Comparison of ENCODE assay signal across 11 cellular contexts in the genomic region with DNA sequence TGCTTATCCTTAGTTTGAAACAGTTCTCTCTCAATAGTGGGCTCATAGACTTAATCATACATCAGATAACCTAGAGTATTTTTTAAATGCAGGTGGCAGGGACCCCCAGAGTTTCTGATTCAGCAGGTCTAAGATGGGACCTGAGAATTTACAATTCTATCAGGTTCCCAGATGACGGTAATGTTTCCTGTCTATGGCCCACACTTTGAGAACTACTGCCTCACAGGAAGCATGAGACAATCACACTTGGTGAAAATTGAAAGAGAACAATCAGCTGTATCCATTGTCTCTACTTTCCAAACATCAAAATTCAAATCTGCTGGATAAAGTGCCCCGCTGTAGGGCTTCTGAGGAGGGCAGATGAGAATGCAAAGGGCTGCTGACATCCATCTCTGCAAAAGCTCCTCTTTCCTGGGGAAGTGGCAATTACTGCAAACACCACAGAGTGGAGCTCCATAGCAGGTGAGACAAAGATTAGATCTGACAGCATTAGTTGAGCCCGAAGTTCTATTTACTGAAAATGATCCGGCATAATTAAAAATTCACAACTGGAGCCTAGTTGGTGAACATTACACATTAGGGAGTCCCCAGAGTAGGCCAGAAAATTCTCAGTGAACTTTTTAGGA.
A peak's percentile ranks its signal among the peaks of the same experiment; 100 is the strongest.
DNase-seq lines count a peak whose midpoint lies in the region; ATAC-seq and TF ChIP-seq lines count a peak whose summit lies in the region.
"Had no signal": no experiment of that assay in that cellular context is flagged by ENCODE, and none has a peak within 500 bp of the region (broad histone marks: within the 10 kb centered on the region; RNA-seq: fewer than 3 reads in every experiment).

No MANE protein-coding gene starts in this region.

- H3K4me3 ChIP-seq in neural cell (ENCODE audit: low read length) (no peak overlapping the region), colonic mucosa (no peak overlapping the region)

- no peak overlapping the region for H2AFZ ChIP-seq in neural cell (ENCODE audit: low read depth, low read length)

- H3K27ac ChIP-seq in neural cell (ENCODE audit: low read length), result no peak overlapping the region
- H3K27ac ChIP-seq in colonic mucosa, result no peak overlapping the region

- TF ChIP-seq CTCF in neural cell (IDR thresholded peaks at IDR 0.05; ENCODE audit: poor library complexity, severe bottlenecking) (peak; percentile 54), colonic mucosa (IDR thresholded peaks at IDR 0.05) (no peak)

- H3K9me3 ChIP-seq in neural cell (ENCODE audit: low read length) (no peaks in the 10 kb centered on the region), colonic mucosa (no peaks in the 10 kb centered on the region)

- H3K9ac ChIP-seq in neural cell (ENCODE audit: low read length) (no peak overlapping the region), colonic mucosa (ENCODE audit: low read depth in 2 of 2, low read length in 2 of 2) (no peak overlapping the region)

- no peaks in the 10 kb centered on the region for H3K79me2 ChIP-seq in neural cell (replicated peaks; ENCODE audit: insufficient read depth, low read length)

- H4K20me1 ChIP-seq in neural cell (ENCODE audit: insufficient read depth), result no peaks in the 10 kb centered on the region

- H3K27me3 ChIP-seq in neural cell (ENCODE audit: insufficient read depth, low read depth, low read length), result no peaks in the 10 kb centered on the region
- H3K27me3 ChIP-seq in colonic mucosa, result peaks cover 2% of the 10 kb centered on the region

- H3K4me1 ChIP-seq in colonic mucosa, result no peaks in the 10 kb centered on the region

- peak; percentile 37 for ATAC-seq in GM19025 (IDR thresholded peaks at IDR 0.05; ENCODE audit: low read depth, unreplicated experiment)
- peak; percentile 49 for ATAC-seq in central memory CD8-positive, alpha-beta T cell (replicated peaks; ENCODE audit: extremely low read depth, poor library complexity, severe bottlenecking)

- peaks cover 5% of the 10 kb centered on the region for H3K4me1 Mint-ChIP-seq in central memory CD8-positive, alpha-beta T cell

- TF ChIP-seq EP300 in neural cell (conservative IDR thresholded peaks at IDR 0.05; ENCODE audit: poor library complexity, severe bottlenecking), result no peak

- no peaks in the 10 kb centered on the region for H3K9me2 ChIP-seq in neural cell (ENCODE audit: insufficient read depth, low read length)

- peak; percentile 4 for DNase-seq in HPDE6-E6E7 (ENCODE audit: extremely low spot score)
- no peak for DNase-seq in central memory CD8-positive, alpha-beta T cell (ENCODE audit: low spot score in 2 of 2)
- DNase-seq in germinal center (ENCODE audit: low spot score), result no peak
- DNase-seq in activated CD4-positive, CD25-positive, alpha-beta regulatory T cell (lab: John Stamatoyannopoulos, UW), result no peak
- no peak for DNase-seq in colonic mucosa
- DNase-seq: hippocampal formation, NCI-H69, small intestine, SW 1271 had no signal

- peak overlapping the region; percentile 51 for H3K4me3 Mint-ChIP-seq in central memory CD8-positive, alpha-beta T cell

- no peak overlapping the region for H3K4me2 ChIP-seq in neural cell (ENCODE audit: low read length)

- H3K36me3 ChIP-seq in neural cell (ENCODE audit: insufficient read depth, low read length) (no peaks in the 10 kb centered on the region), colonic mucosa (no peaks in the 10 kb centered on the region)

- intact Hi-C loops in colonic mucosa (cut with DNase I), result no loop called here

- H3K36me3 Mint-ChIP-seq in central memory CD8-positive, alpha-beta T cell (ENCODE audit: insufficient read depth), result no peaks in the 10 kb centered on the region

- no peak overlapping the region for H3K27ac Mint-ChIP-seq in central memory CD8-positive, alpha-beta T cell (ENCODE audit: low read depth)

- TF ChIP-seq RAD21 in neural cell (conservative IDR thresholded peaks at IDR 0.05), result peak; percentile 53

- H3F3A ChIP-seq in neural cell (ENCODE audit: insufficient read depth, low read length, poor library complexity, severe bottlenecking), result no peaks in the 10 kb centered on the region

- peaks cover 7% of the 10 kb centered on the region for H3K9me3 Mint-ChIP-seq in central memory CD8-positive, alpha-beta T cell

- H3K27me3 Mint-ChIP-seq in central memory CD8-positive, alpha-beta T cell, result no peaks in the 10 kb centered on the region

TF ChIP-seq in neural cell, 6 proteins besides CTCF, POLR2A, EP300 and RAD21:
- no peak for TF ChIP-seq EZH2 (IDR thresholded peaks at IDR 0.05; ENCODE audit: borderline replicate concordance, insufficient read depth, low read length, poor library complexity, severe bottlenecking)
- peak; percentile 54 for TF ChIP-seq SMC3 (conservative IDR thresholded peaks at IDR 0.05; ENCODE audit: poor library complexity)
TF ChIP-seq in neural cell: peak in this region for 1.
